In genomic region chr12:125110641-125111360, GRCh38 we compare ENCODE assay signal across 18 cellular contexts. TPM values are rescaled to one million over a fixed set of nuclear protein-coding genes. Genes with fewer than 3 reads are reported as not detected.
A peak's percentile ranks its signal among the peaks of the same experiment; 100 is the strongest.
DNase-seq lines count a peak whose midpoint lies in the region; ATAC-seq, FAIRE-seq and TF ChIP-seq lines count a peak whose summit lies in the region.
"Had no signal": no experiment of that assay in that cellular context is flagged by ENCODE, and none has a peak within 500 bp of the region (broad histone marks: within the 10 kb centered on the region; RNA-seq: fewer than 3 reads in every experiment).

No MANE protein-coding gene starts in this region.

- peak overlapping the region in 1 of 10 donors; percentile 78 for H3K27ac Mint-ChIP-seq in naive thymus-derived CD8-positive, alpha-beta T cell
- H3K27ac Mint-ChIP-seq: activated naive CD8-positive, alpha-beta T cell treated with anti-CD3 and anti-CD28 coated beads, Interleukin-2, amount 10 ng/mL, durations not matched to agents 7 days and 5 days had no signal

- no peaks in the 10 kb centered on the region for H3K9me3 Mint-ChIP-seq in naive thymus-derived CD8-positive, alpha-beta T cell
- H3K9me3 Mint-ChIP-seq: activated naive CD8-positive, alpha-beta T cell treated with anti-CD3 and anti-CD28 coated beads, Interleukin-2, amount 10 ng/mL, durations not matched to agents 7 days and 5 days had no signal

- peaks cover 14 to 70% (median 41%) of the 10 kb centered on the region in 3 donors for H3K36me3 Mint-ChIP-seq in naive thymus-derived CD8-positive, alpha-beta T cell

- H3K4me1 ChIP-seq in K562 (replicated peaks in 1 of 2; ENCODE audit: control insufficient read depth in 2 of 2, insufficient read depth in 2 of 2, low read length in 2 of 2): peaks cover 3 to 12% of the 10 kb centered on the region in 2 experiments; a peak in 3 of 5 replicates

- no peaks in the 10 kb centered on the region for H3K4me1 Mint-ChIP-seq in naive thymus-derived CD8-positive, alpha-beta T cell
- H3K4me1 Mint-ChIP-seq: activated naive CD8-positive, alpha-beta T cell treated with anti-CD3 and anti-CD28 coated beads, Interleukin-2, amount 10 ng/mL, durations not matched to agents 7 days and 5 days had no signal

- TF ChIP-seq RAD21 in K562 (CRISPR knock-in tag; conservative IDR thresholded peaks at IDR 0.05 in 1 of 2, IDR thresholded peaks at IDR 0.05 in 1 of 2): no peak

- TF ChIP-seq EP300 in K562 (IDR thresholded peaks at IDR 0.05; ENCODE audit: low read length): no peak

- no peaks in the 10 kb centered on the region for H3K27me3 Mint-ChIP-seq in naive thymus-derived CD8-positive, alpha-beta T cell
- H3K27me3 Mint-ChIP-seq: activated naive CD8-positive, alpha-beta T cell treated with anti-CD3 and anti-CD28 coated beads, Interleukin-2, amount 10 ng/mL, durations not matched to agents 7 days and 5 days had no signal

- peaks cover 22% of the 10 kb centered on the region; the same call in 2 of the 3 replicates for H3K36me3 ChIP-seq in K562 (ENCODE audit: control insufficient read depth, insufficient read depth, low read length)

- H3K9me1 ChIP-seq in K562 (ENCODE audit: control insufficient read depth, insufficient read depth, low read length): no peaks in the 10 kb centered on the region

- no peak for TF ChIP-seq POLR2A in K562 (conservative IDR thresholded peaks at IDR 0.05)

- no peak overlapping the region for H3K4me2 ChIP-seq in K562 (ENCODE audit: insufficient read depth, low read length)
- H3K4me2 ChIP-seq: BLaER1 treated with 17β-estradiol and CSF1 and Interleukin-3, amounts not matched to agents 10 nM and 100 nM; KMS-11 had no signal

- H2AFZ ChIP-seq in K562 (ENCODE audit: low read depth, low read length): no peak overlapping the region

- no peak for TF ChIP-seq CTCF in K562 (IDR thresholded peaks at IDR 0.05 in 2 of 3, conservative IDR thresholded peaks at IDR 0.05 in 1 of 3; ENCODE audit: insufficient read depth in 2 of 3, low read depth in 1 of 3, low read length in 3 of 3)
- no peak for TF ChIP-seq CTCF in GM13976 (IDR thresholded peaks at IDR 0.05; ENCODE audit: borderline replicate concordance, control extremely low read depth, extremely low read depth, insufficient read depth, missing control alignments)

- POLR2A ChIA-PET in K562 (lab: Yijun Ruan, JAX): interaction anchor here (0.5 kb wide), 1 partner anchor 10 kb away, joined by 3 read pairs; no protein-coding TSS in a partner anchor
- POLR2A ChIA-PET in naive thymus-derived CD8-positive, alpha-beta T cell (lab: Charles Lee): no interaction called here

- H3K4me3 ChIP-seq in K562: no peak overlapping the region
- H3K4me3 ChIP-seq: BLaER1 treated with 17β-estradiol and CSF1 and Interleukin-3, amounts not matched to agents 10 nM and 100 nM had no signal

- no TSS peak for BruUV-seq in K562 (replicated peaks; lab: Mats Ljungman, UMichigan)

- 54% methylated on average over 14 of the region's 14 CpGs for WGBS in K562 (ENCODE audit: insufficient coverage, low coverage, missing lambda C conversion rate)

- H4K20me1 ChIP-seq in K562 (replicated peaks; ENCODE audit: control insufficient read depth, insufficient read depth, low read length): no peaks in the 10 kb centered on the region
- H4K20me1 ChIP-seq: BLaER1 treated with 17β-estradiol and CSF1 and Interleukin-3, amounts not matched to agents 10 nM and 100 nM had no signal

- H3K27me3 ChIP-seq in K562 (ENCODE audit: control insufficient read depth in 2 of 2, insufficient read depth in 2 of 2, low read length in 2 of 2): no peaks in the 10 kb centered on the region
- H3K27me3 ChIP-seq: BLaER1 treated with 17β-estradiol and CSF1 and Interleukin-3, amounts not matched to agents 10 nM and 100 nM had no signal

- no peak overlapping the region for H3K4me3 Mint-ChIP-seq in naive thymus-derived CD8-positive, alpha-beta T cell
- H3K4me3 Mint-ChIP-seq: activated naive CD8-positive, alpha-beta T cell treated with anti-CD3 and anti-CD28 coated beads, Interleukin-2, amount 10 ng/mL, durations not matched to agents 7 days and 5 days had no signal

- peak; percentile 32 for DNase-seq in AG08396 (ENCODE audit: low spot score)
- peak; percentile 15 for DNase-seq in LoVo (ENCODE audit: low spot score)
- DNase-seq in K562 (ENCODE audit: extremely low read depth in 1 of 4, low spot score in 3 of 4): no peak
- peak; percentile 79 for DNase-seq in iris pigment epithelial cell (ENCODE audit: low read depth)
- no peak for DNase-seq in GM13976 (ENCODE audit: low spot score)
- no peak for DNase-seq in activated CD8-positive, alpha-beta memory T cell treated with anti-CD3 and anti-CD28 coated beads for 24 hours
- DNase-seq in NCI-H748 (lab: John Stamatoyannopoulos, UW; ENCODE audit: unreplicated experiment): no peak
- DNase-seq in naive thymus-derived CD8-positive, alpha-beta T cell: no peak
- DNase-seq: activated CD4-positive, alpha-beta T cell treated with anti-CD3 and anti-CD28 coated beads, Interleukin-2, amount 50 U/mL, for 1 hour; activated naive CD8-positive, alpha-beta T cell treated with anti-CD3 and anti-CD28 coated beads, Interleukin-2, amount 10 ng/mL, durations not matched to agents 7 days and 5 days; activated T-cell treated with anti-CD3 and anti-CD28 coated beads, Interleukin-2, amount 50 U/mL, for 1 hour; DMS153; stimulated activated naive CD8-positive, alpha-beta T cell treated with anti-CD3 and anti-CD28 coated beads, Interleukin-15, Interleukin-2, amounts not matched to agents 100 U/mL and 50 U/mL, for 24 hours had no signal

- no peaks in the 10 kb centered on the region for H3K79me2 ChIP-seq in K562 (ENCODE audit: control insufficient read depth, insufficient read depth, low read length)

- intact Hi-C loops in K562 (cut with micrococcal nuclease): no loop called here

- no peak overlapping the region; a peak in 1 of 4 replicates for H3K9ac ChIP-seq in K562 (ENCODE audit: insufficient read depth in 1 of 2, low read depth in 2 of 2, low read length in 2 of 2)
- H3K9ac ChIP-seq: BLaER1 treated with 17β-estradiol and CSF1 and Interleukin-3, amounts not matched to agents 10 nM and 100 nM; KMS-11 had no signal

- H3K9me3 ChIP-seq in K562 (replicated peaks; ENCODE audit: control insufficient read depth, insufficient read depth, low read depth, low read length): no peaks in the 10 kb centered on the region

- in situ Hi-C loops in K562 (cut with MboI) (no loop called here), GM13976 (cut with MboI; ENCODE audit: low sequenced_read_pairs, unreplicated experiment) (no loop called here)

- no peak for FAIRE-seq in K562 (lab: Jason Lieb, UNC)
- FAIRE-seq: colon had no signal

- peak; percentile 40; the same call in 2 of the 3 replicates for ATAC-seq in K562
- no peak for ATAC-seq in naive thymus-derived CD8-positive, alpha-beta T cell
- ATAC-seq: esophagus mucosa; stimulated activated naive CD8-positive, alpha-beta T cell treated with anti-CD3 and anti-CD28 coated beads, Interleukin-15, Interleukin-2, amounts not matched to agents 100 U/mL and 50 U/mL, for 24 hours had no signal

- no peak overlapping the region for H3K27ac ChIP-seq in K562 (ENCODE audit: extremely low read depth, low read depth, low read length)
- H3K27ac ChIP-seq: BLaER1 treated with 17β-estradiol and CSF1 and Interleukin-3, amounts not matched to agents 10 nM and 100 nM; HL-60; KMS-11 had no signal

- CTCF ChIA-PET in K562 (lab: Yijun Ruan, JAX; ENCODE audit: low intra/inter-chr PET ratio): no interaction called here

TF ChIP-seq in K562, 482 proteins besides CTCF, POLR2A, EP300 and RAD21:
- TF ChIP-seq GTF2E2 (tag; IDR thresholded peaks at IDR 0.05): no peak
- peak; percentile 59 for TF ChIP-seq ATF3 (IDR thresholded peaks at IDR 0.05)
- TF ChIP-seq ATF3 (CRISPR knock-in tag; conservative IDR thresholded peaks at IDR 0.05): no peak
- TF ChIP-seq ZNF23 (CRISPR knock-in tag; IDR thresholded peaks at IDR 0.05): no peak
- peak; percentile 9; the same call in 1 of the 2 replicates for TF ChIP-seq CEBPB (tag; IDR thresholded peaks at IDR 0.05)
- TF ChIP-seq CEBPG (CRISPR knock-in tag; IDR thresholded peaks at IDR 0.05): no peak
- 0 out of 4 replicates have a peak, but pooled peaks of 1 of the 2 experiments have one; percentile 48 for TF ChIP-seq CEBPG (tag; conservative IDR thresholded peaks at IDR 0.05 in 1 of 2, IDR thresholded peaks at IDR 0.05 in 1 of 2)

RNA-seq across cellular contexts. Expression of gene AACS, which starts 45.6 kb away (rescaled TPM):
- total RNA-seq in K562 (2011; cell fraction: chromatin; rRNA removed; ENCODE audit: low replicate concordance): 70.2 and 94.5 TPM in 2 replicates
- 32.8 and 38.7 TPM in 2 replicates for total RNA-seq in K562 (2011; cell fraction: nucleolus; rRNA removed)
- 53.8 and 66.5 TPM in 2 replicates for total RNA-seq in K562 (2011; cell fraction: nucleoplasm; rRNA removed)
- total RNA-seq in K562 (2014; rRNA removed) (5.9 and 8.0 TPM in 2 replicates), K562 (2014; rRNA removed; fragmentation: Illumina TruSeq; extraction: Trizol) (4.3 and 5.5 TPM in 2 replicates), K562 (2015; rRNA removed; fragmentation: Illumina TruSeq; extraction: Trizol) (4.9 and 6.0 TPM in 2 replicates), K562 (2021) (13.0 and 13.5 TPM in 2 replicates)
- polyA plus RNA-seq in K562 (2011; rRNA removed) (5.5 and 6.3 TPM in 2 replicates), K562 (2014; fragmentation: Illumina TruSeq; extraction: Trizol) (6.2 and 7.5 TPM in 2 replicates), K562 (2014; fragmentation: Nextera tagmentation; extraction: Ambion mirVana) (1 to 10 TPM; 2.4 TPM), K562 (2014; rRNA removed) (6.7 and 8.0 TPM in 2 replicates)
- polyA plus RNA-seq in K562 (2011; cell fraction: cytosol; rRNA removed): 4.7 and 6.1 TPM in 2 replicates
- polyA plus RNA-seq in K562 (2011; cell fraction: nucleus; rRNA removed): 13.1 and 25.4 TPM in 2 replicates
- 8.4 and 12.8 TPM in 2 replicates for polyA plus RNA-seq in K562 (2012)
- 9.2 and 16.2 TPM in 2 replicates for polyA minus RNA-seq in K562 (2011; rRNA and poly(A)+ RNA removed)
- polyA minus RNA-seq in K562 (2011; cell fraction: cytosol; rRNA and poly(A)+ RNA removed): 4.3 and 8.6 TPM in 2 replicates
- 10.0 and 10.8 TPM in 2 replicates for polyA minus RNA-seq in K562 (2011; cell fraction: nucleus; rRNA and poly(A)+ RNA removed)
- 10 to 100 TPM; 19.3 to 20.4 TPM for total RNA-seq in naive thymus-derived CD8-positive, alpha-beta T cell
- polyA plus RNA-seq in naive thymus-derived CD8-positive, alpha-beta T cell: 10 to 100 TPM in 2 of 3 donors, 1 to 10 TPM in 1; 7.4 to 17.2 (median 10.6) TPM

Comparison
In these comparisons a context has a peak if more than half of its experiments do, and no peak if none do; other contexts are left out.
1. DNase-seq: peak in AG08396 (single experiment), LoVo (single experiment) and iris pigment epithelial cell (single experiment); none in K562 (0 of 4), GM13976 (single experiment), activated CD8-positive, alpha-beta memory T cell treated with anti-CD3 and anti-CD28 coated beads for 24 hours (single experiment), NCI-H748 (single experiment) and naive thymus-derived CD8-positive, alpha-beta T cell (0 of 10).